In the genomic region with DNA sequence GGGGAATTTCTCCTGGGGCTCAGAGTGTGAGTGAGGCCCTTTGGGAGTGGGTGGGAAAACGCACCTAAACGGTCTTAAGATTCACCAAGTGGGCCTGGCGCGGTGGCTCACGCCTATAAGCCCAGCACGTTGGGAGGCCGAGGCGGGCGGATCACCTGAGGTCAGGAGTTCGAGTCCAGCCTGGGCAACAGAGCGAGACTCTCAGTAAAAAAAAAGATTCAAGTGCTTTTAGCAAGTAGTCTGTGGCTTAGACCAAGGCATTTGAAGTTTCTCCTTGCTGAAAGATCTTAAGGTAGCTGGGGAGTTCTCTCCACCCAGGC, we compare ENCODE assay signal across 9 cellular contexts. TPM values are rescaled to one million over a fixed set of nuclear protein-coding genes. Genes with fewer than 3 reads are reported as not detected.
DNase-seq lines count a peak whose midpoint lies in the region; ATAC-seq and TF ChIP-seq lines count a peak whose summit lies in the region.
"Had no signal": no experiment of that assay in that cellular context is flagged by ENCODE, and none has a peak within 500 bp of the region (broad histone marks: within the 10 kb centered on the region; RNA-seq: fewer than 3 reads in every experiment).

No MANE protein-coding gene starts in this region.

- peak overlapping the region; percentile 89 for H3K9ac ChIP-seq in DND-41 (ENCODE audit: low read depth, low read length)
- no peak overlapping the region for H3K9ac ChIP-seq in parathyroid adenoma

- H3K4me2 ChIP-seq in DND-41 (ENCODE audit: insufficient read depth, low read length) (peak overlapping the region; percentile 86), parathyroid adenoma (ENCODE audit: low read length) (peak overlapping the region; percentile 95)

- peak overlapping the region; percentile 91; a peak in 3 of 4 replicates for H3K4me3 ChIP-seq in DND-41 (ENCODE audit: low read depth in 1 of 2, low read length in 2 of 2)
- peak overlapping the region; percentile 87 to 88 for H3K4me3 ChIP-seq in esophagus (ENCODE audit: low read depth in 1 of 2, low read length in 2 of 2)
- peak overlapping the region; percentile 95 for H3K4me3 ChIP-seq in parathyroid adenoma (ENCODE audit: low read depth, low read length)

- H3K27me3 ChIP-seq in DND-41 (ENCODE audit: insufficient read depth, low read length, poor library complexity), result no peaks in the 10 kb centered on the region
- H3K27me3 ChIP-seq in esophagus (ENCODE audit: control insufficient read depth in 1 of 2, insufficient read depth in 2 of 2, low read length in 2 of 2), result no peaks in the 10 kb centered on the region
- no peaks in the 10 kb centered on the region for H3K27me3 ChIP-seq in parathyroid adenoma (ENCODE audit: control insufficient read depth, insufficient read depth, low read length)

- DNase-seq in DND-41, result no peak
- no peak for DNase-seq in NCI-H524 treated with DMSO at 0.1 percent for 48 hours (lab: John Stamatoyannopoulos, UW)
- DNase-seq: midbrain had no signal

- H2AFZ ChIP-seq in DND-41 (ENCODE audit: low read depth, low read length), result no peak overlapping the region
- H2AFZ ChIP-seq in parathyroid adenoma, result no peak overlapping the region

- TF ChIP-seq CTCF in DND-41 (IDR thresholded peaks at IDR 0.05; ENCODE audit: borderline replicate concordance, extremely low read depth, low read length, poor library complexity, severe bottlenecking), result no peak
- TF ChIP-seq CTCF in parathyroid adenoma (IDR thresholded peaks at IDR 0.05), result no peak

- ATAC-seq in DND-41 (ENCODE audit: insufficient read depth, low read depth), result no peak
- ATAC-seq in HG03565 (IDR thresholded peaks at IDR 0.05; ENCODE audit: unreplicated experiment), result no peak
- ATAC-seq in HG03439 (IDR thresholded peaks at IDR 0.05; ENCODE audit: unreplicated experiment), result no peak
- no peak for ATAC-seq in HG02588 (IDR thresholded peaks at IDR 0.05; ENCODE audit: unreplicated experiment)

- 25 to 32% methylated on average over 11 of the region's 11 CpGs for WGBS in esophagus, 2 donors

- H3K4me1 ChIP-seq in DND-41 (ENCODE audit: insufficient read depth, low read length), result peaks cover 34% of the 10 kb centered on the region
- peaks cover 6% of the 10 kb centered on the region in 2 donors for H3K4me1 ChIP-seq in esophagus (ENCODE audit: control insufficient read depth in 2 of 2, insufficient read depth in 2 of 2, low read length in 1 of 2)
- no peaks in the 10 kb centered on the region for H3K4me1 ChIP-seq in parathyroid adenoma

- H3K9me3 ChIP-seq in DND-41 (ENCODE audit: insufficient read depth, low read length, severe bottlenecking) (no peaks in the 10 kb centered on the region), esophagus (ENCODE audit: control insufficient read depth in 2 of 2, insufficient read depth in 1 of 2, low read depth in 1 of 2, low read length in 1 of 2) (no peaks in the 10 kb centered on the region), parathyroid adenoma (ENCODE audit: control insufficient read depth, low read length) (no peaks in the 10 kb centered on the region)

- TF ChIP-seq POLR2A in Raji (IDR thresholded peaks at IDR 0.05; ENCODE audit: insufficient read depth, low read depth, low read length), result 0 out of 2 replicates have a peak, but pooled peaks have one; percentile 5

- H3K36me3 ChIP-seq in DND-41 (ENCODE audit: insufficient read depth, low read length) (peaks cover 57% of the 10 kb centered on the region), esophagus (ENCODE audit: control insufficient read depth in 2 of 2, insufficient read depth in 2 of 2, low read length in 1 of 2) (peaks cover 8 to 25% of the 10 kb centered on the region in 2 donors), parathyroid adenoma (ENCODE audit: control insufficient read depth, insufficient read depth, low read length) (no peaks in the 10 kb centered on the region)

- H3K79me2 ChIP-seq in DND-41 (ENCODE audit: insufficient read depth, low read length) (peaks cover 46% of the 10 kb centered on the region), parathyroid adenoma (no peaks in the 10 kb centered on the region)

- peaks cover 34% of the 10 kb centered on the region for H4K20me1 ChIP-seq in DND-41 (ENCODE audit: insufficient read depth, low read length)

- H3K27ac ChIP-seq in DND-41 (ENCODE audit: low read length), result peak overlapping the region; percentile 87
- H3K27ac ChIP-seq in esophagus (ENCODE audit: low read depth in 2 of 2, low read length in 1 of 2), result peak overlapping the region; percentile 97 to 99
- no peak overlapping the region for H3K27ac ChIP-seq in parathyroid adenoma

RNA-seq across cellular contexts. Expression of a gene that starts 1.4 kb away (rescaled TPM):
- polyA plus RNA-seq in esophagus, result 1,000 to 10,000 TPM; 2,523 to 3,063 TPM

RNA-seq across cellular contexts. Expression of a gene that starts 11.3 kb away (rescaled TPM):
- polyA plus RNA-seq in esophagus, result under 1 TPM; 0.11 to 0.26 TPM

RNA-seq across cellular contexts. Expression of a gene that starts 23.5 kb away (rescaled TPM):
- 10 to 100 TPM; 23.1 to 58.1 TPM for polyA plus RNA-seq in esophagus

RNA-seq across cellular contexts. Expression of a gene that starts 30.4 kb away (rescaled TPM):
- under 1 TPM; 0.14 to 0.26 TPM for polyA plus RNA-seq in esophagus

RNA-seq across cellular contexts. Expression of a gene that starts 31.6 kb away (rescaled TPM):
- 1 to 10 TPM; 1.3 to 8.0 TPM for polyA plus RNA-seq in esophagus
